1 cellular context compared by ENCODE assay signal in the genomic region with DNA sequence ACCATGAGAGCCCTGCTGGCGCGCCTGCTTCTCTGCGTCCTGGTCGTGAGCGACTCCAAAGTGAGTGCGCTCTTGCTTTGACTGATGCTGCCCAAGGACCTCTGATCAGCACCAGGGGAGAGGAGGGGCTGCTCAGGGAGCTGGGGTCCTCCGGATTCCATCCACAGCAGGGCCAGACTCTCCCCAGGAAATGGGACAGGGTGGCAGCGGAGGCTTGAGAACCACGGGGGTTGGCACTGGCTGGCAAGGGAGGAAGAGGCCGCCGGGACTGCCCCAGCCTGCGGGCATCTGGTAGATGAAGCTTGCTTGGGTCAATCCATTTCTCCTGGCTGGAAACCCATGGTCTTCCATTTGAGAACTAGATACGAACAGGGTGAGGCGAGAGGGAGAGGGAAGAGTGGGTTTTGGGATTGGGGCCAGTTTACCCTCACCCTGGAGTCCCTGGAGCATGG.
TF ChIP-seq lines count a peak whose summit lies in the region.

No MANE protein-coding gene starts in this region.

TF ChIP-seq in liver, 16 proteins besides CTCF, POLR2A, EP300 and RAD21 (continued from another document):
- TF ChIP-seq, protein P1, sequence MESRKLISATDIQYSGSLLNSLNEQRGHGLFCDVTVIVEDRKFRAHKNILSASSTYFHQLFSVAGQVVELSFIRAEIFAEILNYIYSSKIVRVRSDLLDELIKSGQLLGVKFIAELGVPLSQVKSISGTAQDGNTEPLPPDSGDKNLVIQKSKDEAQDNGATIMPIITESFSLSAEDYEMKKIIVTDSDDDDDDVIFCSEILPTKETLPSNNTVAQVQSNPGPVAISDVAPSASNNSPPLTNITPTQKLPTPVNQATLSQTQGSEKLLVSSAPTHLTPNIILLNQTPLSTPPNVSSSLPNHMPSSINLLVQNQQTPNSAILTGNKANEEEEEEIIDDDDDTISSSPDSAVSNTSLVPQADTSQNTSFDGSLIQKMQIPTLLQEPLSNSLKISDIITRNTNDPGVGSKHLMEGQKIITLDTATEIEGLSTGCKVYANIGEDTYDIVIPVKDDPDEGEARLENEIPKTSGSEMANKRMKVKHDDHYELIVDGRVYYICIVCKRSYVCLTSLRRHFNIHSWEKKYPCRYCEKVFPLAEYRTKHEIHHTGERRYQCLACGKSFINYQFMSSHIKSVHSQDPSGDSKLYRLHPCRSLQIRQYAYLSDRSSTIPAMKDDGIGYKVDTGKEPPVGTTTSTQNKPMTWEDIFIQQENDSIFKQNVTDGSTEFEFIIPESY (IDR thresholded peaks at IDR 0.05) = no peak
TF ChIP-seq in liver: peak in this region for 0.
